ENCODE assay signal across 23 cellular contexts in the genomic region with DNA sequence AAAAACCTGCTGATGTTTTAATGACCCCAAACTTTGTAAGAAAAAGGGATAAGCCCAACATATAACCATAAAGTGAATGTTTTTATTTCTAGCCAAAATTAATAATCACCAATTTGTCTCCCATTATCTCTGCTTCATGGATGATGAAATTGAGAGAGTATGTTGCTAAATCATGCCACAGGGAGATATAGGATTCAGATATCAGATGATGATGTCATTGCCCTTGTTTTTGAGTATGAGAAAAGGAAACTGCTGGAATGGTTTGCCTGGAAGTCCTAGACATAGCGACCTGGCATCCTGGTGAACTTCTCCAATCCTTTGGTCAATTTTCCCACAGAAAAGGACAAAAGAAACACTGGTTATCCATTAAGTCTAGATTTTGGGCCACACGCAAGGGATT.
"Had no signal": no experiment of that assay in that cellular context is flagged by ENCODE, and none has a peak within 500 bp of the region (broad histone marks: within the 10 kb centered on the region; RNA-seq: fewer than 3 reads in every experiment).

No MANE protein-coding gene starts in this region.

- ATAC-seq: Panc1, PC-3, SK-N-SH treated with all-trans-retinoic acid at 6 μM for 48 hours had no signal

- FAIRE-seq: HTR-8/SVneo had no signal

- DNase-seq: KBM-7, MV-4-11, NCI-H1048, NCI-H1105, NCI-H1417, NCI-H1436 treated with DMSO at 0.1 percent for 48 hours, NCI-H1694, NCI-H187 treated with DMSO at 0.1 percent for 48 hours, NCI-H2029 treated with DMSO at 0.1 percent for 48 hours, NCI-H2171, NCI-H226, NCI-H446, NCI-H510A, NCI-H524 treated with DMSO at 0.1 percent for 48 hours, NCI-H69, NCI-H774, PC-3, SHP77 treated with DMSO at 0.1 percent for 48 hours, SJCRH30, T-helper 1 cell had no signal
